10 cellular contexts compared by ENCODE assay signal in the genomic region with DNA sequence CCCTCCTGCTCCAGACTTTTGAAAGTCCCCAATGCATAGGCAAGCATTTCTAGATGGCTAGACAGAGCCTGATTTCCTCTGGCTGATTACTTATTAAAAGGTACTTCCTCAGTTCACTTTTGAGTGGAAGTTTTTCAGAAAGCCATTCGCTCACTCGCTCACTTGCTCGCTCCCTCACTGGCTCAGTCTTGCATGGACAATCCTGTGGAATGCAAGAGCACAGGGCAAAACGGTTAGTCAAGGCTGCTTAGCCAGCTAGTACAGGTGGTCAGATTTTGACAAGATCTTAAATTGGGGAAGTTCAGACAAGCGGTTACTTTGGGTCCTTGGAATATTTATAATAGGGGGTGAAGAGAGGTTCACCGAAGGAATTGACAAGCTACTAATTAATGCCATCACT.
"Had no signal": no experiment of that assay in that cellular context is flagged by ENCODE, and none has a peak within 500 bp of the region (broad histone marks: within the 10 kb centered on the region; RNA-seq: fewer than 3 reads in every experiment).

No MANE protein-coding gene starts in this region.

- DNase-seq: activated CD4-positive, alpha-beta memory T cell treated with anti-CD3 and anti-CD28 coated beads, Interleukin-2, amount 10 ng/mL, durations not matched to agents 7 days and 5 days; activated CD4-positive, CD25-positive, alpha-beta regulatory T cell treated with anti-CD3 and anti-CD28 coated beads, Interleukin-2, amount 50 U/mL, for 72 hours; activated gamma-delta T cell treated with Interleukin-2 at 50 U/mL for 16 hours; activated naive CD8-positive, alpha-beta T cell treated with anti-CD3 and anti-CD28 coated beads for 36 hours; activated T-cell treated with anti-CD3 and anti-CD28 coated beads, Interleukin-2, amount 50 U/mL, for 48 hours; colonic mucosa; mucosa of descending colon; naive thymus-derived CD8-positive, alpha-beta T cell; stomach; tibial artery had no signal

- ATAC-seq: naive thymus-derived CD8-positive, alpha-beta T cell had no signal
